19 cellular contexts compared by ENCODE assay signal in the genomic region with DNA sequence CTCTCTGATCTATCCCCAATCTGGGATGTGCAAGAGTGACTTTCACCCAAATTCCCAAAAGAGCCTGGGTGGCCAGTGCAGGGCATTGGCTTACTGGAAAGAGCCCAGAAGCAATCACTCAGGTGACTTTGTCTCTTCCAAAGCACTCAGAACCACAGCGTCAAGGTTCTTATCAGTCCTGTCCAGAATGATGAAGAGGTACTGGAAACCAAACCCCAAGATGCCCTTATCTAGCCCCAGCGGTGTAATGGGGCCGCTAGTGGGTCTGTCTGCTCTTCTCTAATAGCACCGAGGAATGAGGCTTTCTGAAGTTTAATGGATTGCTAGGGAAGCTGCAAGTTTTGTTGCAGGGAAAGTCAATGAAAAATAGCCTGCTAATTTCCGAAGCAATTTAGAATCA. TPM values are rescaled to one million over a fixed set of nuclear protein-coding genes. Genes with fewer than 3 reads are reported as not detected.
DNase-seq lines count a peak whose midpoint lies in the region; ATAC-seq and TF ChIP-seq lines count a peak whose summit lies in the region.
"Had no signal": no experiment of that assay in that cellular context is flagged by ENCODE, and none has a peak within 500 bp of the region (broad histone marks: within the 10 kb centered on the region; RNA-seq: fewer than 3 reads in every experiment).

No MANE protein-coding gene starts in this region.

- DNase-seq in cardiac muscle cell (ENCODE audit: low read depth in 1 of 2, low spot score in 1 of 2) (peak in 1 of 2 donors; percentile 47), right atrium auricular region (ENCODE audit: low spot score) (no peak), erythroblast (lab: John Stamatoyannopoulos, UW) (peak; percentile 52 to 77), NCI-H2081 (lab: John Stamatoyannopoulos, UW) (no peak)
- DNase-seq in activated T-cell treated with anti-CD3 and anti-CD28 coated beads, Interleukin-2, amount 50 U/mL, for 24 hours = no peak
- DNase-seq: 8988T; Calu3; CD8-positive, alpha-beta T cell; DMS79 treated with DMSO at 0.1 percent for 48 hours; GM23248; HCEC 1CT had no signal

- ATAC-seq in HG03045 (IDR thresholded peaks at IDR 0.05; ENCODE audit: unreplicated experiment) (no peak), GM21786 (IDR thresholded peaks at IDR 0.05; ENCODE audit: unreplicated experiment) (no peak)
- ATAC-seq: CD8-positive, alpha-beta T cell; GM12878 had no signal

- H3K27me3 ChIP-seq in cardiac muscle cell = no peaks in the 10 kb centered on the region
- no peaks in the 10 kb centered on the region for H3K27me3 ChIP-seq in right atrium auricular region
- H3K27me3 ChIP-seq: BLaER1 treated with 17β-estradiol and CSF1 and Interleukin-3, amounts not matched to agents 10 nM and 100 nM had no signal

- H3K36me3 ChIP-seq in cardiac muscle cell (no peaks in the 10 kb centered on the region), right atrium auricular region (no peaks in the 10 kb centered on the region)
- H3K36me3 ChIP-seq: BLaER1 treated with 17β-estradiol and CSF1 and Interleukin-3, amounts not matched to agents 10 nM and 100 nM had no signal

- no peaks in the 10 kb centered on the region for H3K27me3 Mint-ChIP-seq in activated T-cell treated with anti-CD3 and anti-CD28 coated beads, Interleukin-2, amount 50 U/mL, for 24 hours
- H3K27me3 Mint-ChIP-seq: B cell had no signal

- H3K9me3 ChIP-seq in cardiac muscle cell (ENCODE audit: low read depth) (no peaks in the 10 kb centered on the region), right atrium auricular region (no peaks in the 10 kb centered on the region)
- H3K9me3 ChIP-seq: BLaER1 treated with 17β-estradiol and CSF1 and Interleukin-3, amounts not matched to agents 10 nM and 100 nM had no signal

- H3K36me3 Mint-ChIP-seq in activated T-cell treated with anti-CD3 and anti-CD28 coated beads, Interleukin-2, amount 50 U/mL, for 24 hours (ENCODE audit: low read depth) = no peaks in the 10 kb centered on the region
- H3K36me3 Mint-ChIP-seq: CD8-positive, alpha-beta T cell had no signal

- TF ChIP-seq POLR2A in erythroblast (IDR thresholded peaks at IDR 0.05; ENCODE audit: low read length) = no peak

- peak overlapping the region; percentile 12 for H3K27ac ChIP-seq in cardiac muscle cell
- no peak overlapping the region for H3K27ac ChIP-seq in right atrium auricular region
- 0 out of 2 replicates have a peak overlapping the region, but pooled peaks have one; percentile 78 for H3K27ac ChIP-seq in VCaP
- H3K27ac ChIP-seq: BLaER1 treated with 17β-estradiol and CSF1 and Interleukin-3, amounts not matched to agents 10 nM and 100 nM; GM23248 had no signal

- H3K4me3 Mint-ChIP-seq in activated T-cell treated with anti-CD3 and anti-CD28 coated beads, Interleukin-2, amount 50 U/mL, for 24 hours = no peak overlapping the region
- H3K4me3 Mint-ChIP-seq: B cell; CD8-positive, alpha-beta T cell; IgD-negative memory B cell had no signal

- H3K4me3 ChIP-seq in cardiac muscle cell (no peak overlapping the region), right atrium auricular region (no peak overlapping the region)
- H3K4me3 ChIP-seq: BLaER1 treated with 17β-estradiol and CSF1 and Interleukin-3, amounts not matched to agents 10 nM and 100 nM; GM12878; GM23248 had no signal

- peaks cover 8% of the 10 kb centered on the region for H3K4me1 ChIP-seq in cardiac muscle cell (ENCODE audit: low read depth)
- H3K4me1 ChIP-seq in right atrium auricular region = no peaks in the 10 kb centered on the region

- H3K4me1 Mint-ChIP-seq in activated T-cell treated with anti-CD3 and anti-CD28 coated beads, Interleukin-2, amount 50 U/mL, for 24 hours (ENCODE audit: low read depth) = peaks cover 5% of the 10 kb centered on the region
- H3K4me1 Mint-ChIP-seq: B cell had no signal

- TF ChIP-seq CTCF in cardiac muscle cell (IDR thresholded peaks at IDR 0.05; ENCODE audit: low read depth, low read length) (no peak), right atrium auricular region (IDR thresholded peaks at IDR 0.05) (no peak), VCaP (conservative IDR thresholded peaks at IDR 0.05) (no peak)

- no peaks in the 10 kb centered on the region for H3K9me3 Mint-ChIP-seq in activated T-cell treated with anti-CD3 and anti-CD28 coated beads, Interleukin-2, amount 50 U/mL, for 24 hours
- H3K9me3 Mint-ChIP-seq: CD8-positive, alpha-beta T cell had no signal

- no peak overlapping the region for H3K27ac Mint-ChIP-seq in activated T-cell treated with anti-CD3 and anti-CD28 coated beads, Interleukin-2, amount 50 U/mL, for 24 hours
- H3K27ac Mint-ChIP-seq: B cell; CD8-positive, alpha-beta T cell; IgD-negative memory B cell had no signal

RNA-seq across cellular contexts. Expression of gene CLNK, which starts 21.6 kb away (rescaled TPM):
- total RNA-seq in cardiac muscle cell (not detected in 2 replicates), right atrium auricular region (not detected)
- not detected in 2 replicates for polyA plus RNA-seq in cardiac muscle cell
- total RNA-seq: Calu3; CD8-positive, alpha-beta T cell; G401; GM23248 had no signal
- polyA plus RNA-seq: GM23248 had no signal

Comparison
In these comparisons a context has a peak if more than half of its experiments do, and no peak if none do; other contexts are left out.
1. H3K27ac ChIP-seq: peak in cardiac muscle cell (single experiment) and VCaP (single experiment); none in right atrium auricular region (0 of 2).
2. DNase-seq: peak in erythroblast (2 of 2); none in right atrium auricular region (single experiment), activated T-cell treated with anti-CD3 and anti-CD28 coated beads, Interleukin-2, amount 50 U/mL, for 24 hours (single experiment) and NCI-H2081 (0 of 2).